Comparison of ENCODE assay signal across 8 cellular contexts in genomic region chr4:53905935-53906377, GRCh38.
A peak's percentile ranks its signal among the peaks of the same experiment; 100 is the strongest.
DNase-seq lines count a peak whose midpoint lies in the region; ATAC-seq and TF ChIP-seq lines count a peak whose summit lies in the region.

No MANE protein-coding gene starts in this region.

- POLR2A ChIA-PET in AG04449 (lab: Yijun Ruan, JAX): interaction anchor here (0.6 kb wide), 1 partner anchor 322 kb away, joined by 3 read pairs; no protein-coding TSS in a partner anchor

- intact Hi-C loops in ascending aorta (cut with DNase I): loop anchor here (5.0 kb wide), 4 partner anchors 199 to 889 kb away; partner anchors contain the start of gene SCFD2

- peak overlapping the region; percentile 21 for H3K4me3 Mint-ChIP-seq in stimulated activated effector memory CD8-positive, alpha-beta T cell treated with anti-CD3 and anti-CD28 coated beads, Interleukin-12 subunit alpha, Interleukin-12 subunit beta, amount 100 ng/mL, for 72 hours

- H3K27ac Mint-ChIP-seq in stimulated activated effector memory CD8-positive, alpha-beta T cell treated with anti-CD3 and anti-CD28 coated beads, Interleukin-12 subunit alpha, Interleukin-12 subunit beta, amount 100 ng/mL, for 72 hours: no peak overlapping the region

- H3K36me3 Mint-ChIP-seq in stimulated activated effector memory CD8-positive, alpha-beta T cell treated with anti-CD3 and anti-CD28 coated beads, Interleukin-12 subunit alpha, Interleukin-12 subunit beta, amount 100 ng/mL, for 72 hours: no peaks in the 10 kb centered on the region

- TF ChIP-seq CTCF in AG04449 (IDR thresholded peaks at IDR 0.05; ENCODE audit: insufficient read depth, low read length, missing control alignments): no peak
- TF ChIP-seq CTCF in ascending aorta (IDR thresholded peaks at IDR 0.05): no peak

- H3K27me3 ChIP-seq in ascending aorta: no peaks in the 10 kb centered on the region

- peaks cover 0 to 4% of the 10 kb centered on the region in 2 donors for H3K4me1 ChIP-seq in ascending aorta

- no peaks in the 10 kb centered on the region for H3K36me3 ChIP-seq in ascending aorta

- DNase-seq in AG04449 (ENCODE audit: low read depth, low spot score): no peak
- peak; percentile 7 for DNase-seq in NAMALWA (ENCODE audit: low spot score)
- DNase-seq in ascending aorta (ENCODE audit: low spot score in 2 of 2): no peak
- peak; percentile 64 for DNase-seq in iPS-NIHi7 (ENCODE audit: extremely low spot score)
- no peak for DNase-seq in stimulated activated effector memory CD8-positive, alpha-beta T cell treated with anti-CD3 and anti-CD28 coated beads, Interleukin-12 subunit alpha, Interleukin-12 subunit beta, amount 100 ng/mL, for 72 hours (ENCODE audit: low spot score in 2 of 2)

- H3K4me3 ChIP-seq in AG04449 (ENCODE audit: low read depth, low read length) (peak overlapping the region; percentile 51), ascending aorta (peak overlapping the region; percentile 17 to 59)

- H3K9me3 ChIP-seq in ascending aorta: no peaks in the 10 kb centered on the region

- CTCF ChIA-PET in AG04449 (lab: Yijun Ruan, JAX): interaction anchor here (0.8 to 9.6 kb wide), 7 partner anchors 10 to 890 kb away, joined by 3 to 196 read pairs (median 5); partner anchors contain the start of gene PDGFRA

- peaks cover 7% of the 10 kb centered on the region for H3K4me1 Mint-ChIP-seq in stimulated activated effector memory CD8-positive, alpha-beta T cell treated with anti-CD3 and anti-CD28 coated beads, Interleukin-12 subunit alpha, Interleukin-12 subunit beta, amount 100 ng/mL, for 72 hours

- ATAC-seq in GM18511 (IDR thresholded peaks at IDR 0.05; ENCODE audit: unreplicated experiment) (peak; percentile 60), GM21526 (IDR thresholded peaks at IDR 0.05; ENCODE audit: low FRiP score, unreplicated experiment) (no peak), HG03439 (IDR thresholded peaks at IDR 0.05; ENCODE audit: unreplicated experiment) (no peak)
- ATAC-seq in stimulated activated effector memory CD8-positive, alpha-beta T cell treated with anti-CD3 and anti-CD28 coated beads, Interleukin-12 subunit alpha, Interleukin-12 subunit beta, amount 100 ng/mL, for 72 hours: peak; percentile 50

- H3K9me3 Mint-ChIP-seq in stimulated activated effector memory CD8-positive, alpha-beta T cell treated with anti-CD3 and anti-CD28 coated beads, Interleukin-12 subunit alpha, Interleukin-12 subunit beta, amount 100 ng/mL, for 72 hours: no peaks in the 10 kb centered on the region

- peak overlapping the region; percentile 24 to 48 for H3K27ac ChIP-seq in ascending aorta

Comparison
In these comparisons a context has a peak if more than half of its experiments do, and no peak if none do; other contexts are left out.
1. DNase-seq: peak in NAMALWA (single experiment) and iPS-NIHi7 (single experiment); none in AG04449 (single experiment), ascending aorta (0 of 2) and stimulated activated effector memory CD8-positive, alpha-beta T cell treated with anti-CD3 and anti-CD28 coated beads, Interleukin-12 subunit alpha, Interleukin-12 subunit beta, amount 100 ng/mL, for 72 hours (0 of 2).
2. ATAC-seq: peak in GM18511 (single experiment) and stimulated activated effector memory CD8-positive, alpha-beta T cell treated with anti-CD3 and anti-CD28 coated beads, Interleukin-12 subunit alpha, Interleukin-12 subunit beta, amount 100 ng/mL, for 72 hours (single experiment); none in GM21526 (single experiment) and HG03439 (single experiment).